Comparison of ENCODE assay signal across 8 cellular contexts in the genomic region with DNA sequence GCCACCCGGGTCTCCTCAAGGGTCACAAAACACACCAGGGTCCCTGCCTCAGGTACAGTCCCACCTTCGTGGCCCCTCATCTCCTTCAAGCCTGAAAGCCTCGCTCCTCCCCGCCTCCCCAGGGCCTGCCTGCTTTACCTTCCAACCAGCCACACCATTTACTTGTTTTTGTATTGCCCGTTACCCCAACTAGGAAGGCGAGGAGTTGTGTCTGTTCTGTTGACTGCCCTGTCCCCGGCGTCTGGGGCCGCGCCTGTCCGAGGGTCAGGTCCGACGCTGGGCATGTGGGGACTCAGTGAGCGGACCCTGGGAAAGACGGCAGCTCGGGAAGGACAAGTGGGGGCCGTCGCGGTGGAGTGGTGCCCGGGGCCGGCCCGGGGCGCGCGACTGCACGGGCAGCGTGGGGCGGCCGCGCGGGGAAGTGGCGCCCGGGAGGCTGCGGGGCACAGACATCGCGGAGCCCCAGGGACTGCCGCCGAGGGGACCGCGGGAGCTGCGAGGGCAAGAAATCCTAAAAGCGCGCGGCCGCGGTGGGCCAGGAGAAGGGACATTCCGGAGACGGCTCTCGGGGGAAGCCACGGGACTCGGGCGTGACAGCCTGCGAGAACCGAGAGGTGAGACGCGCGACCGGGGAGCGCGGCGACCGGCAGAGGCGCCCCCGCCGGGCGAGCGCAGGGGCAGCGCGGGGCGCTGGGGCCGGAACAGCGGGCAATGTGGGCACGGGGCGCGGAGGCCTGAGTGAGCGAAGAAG. TPM values are rescaled to one million over a fixed set of nuclear protein-coding genes. Genes with fewer than 3 reads are reported as not detected.
DNase-seq lines count a peak whose midpoint lies in the region; ATAC-seq and TF ChIP-seq lines count a peak whose summit lies in the region.

No MANE protein-coding gene starts in this region.

- CTCF ChIA-PET in CD8-positive, alpha-beta memory T cell (lab: Charles Lee): interaction anchor here (1.4 kb wide), 1 partner anchor 151 kb away, joined by 3 read pairs; no protein-coding TSS in a partner anchor

- H3K4me3 Mint-ChIP-seq in CD8-positive, alpha-beta memory T cell: peak overlapping the region; percentile 64 to 90 (median 80)

- H3K4ac ChIP-seq in mesendoderm (ENCODE audit: low read depth, low read length): no peak overlapping the region

- POLR2A ChIA-PET in CD8-positive, alpha-beta memory T cell (lab: Charles Lee): no interaction called here

- TF ChIP-seq CTCF in colonic mucosa (IDR thresholded peaks at IDR 0.05) (no peak), stomach (IDR thresholded peaks at IDR 0.05) (peak in 1 of 7 experiments; percentile 20)

- no peak overlapping the region for H2BK5ac ChIP-seq in mesendoderm (ENCODE audit: low read length)

- H4K8ac ChIP-seq in mesendoderm (ENCODE audit: low read depth, low read length): no peak overlapping the region

- H3K23ac ChIP-seq in mesendoderm (ENCODE audit: low read length): no peak overlapping the region

- H3K4me1 ChIP-seq in CD8-positive, alpha-beta memory T cell (ENCODE audit: insufficient read depth, low read length): peaks cover 5% of the 10 kb centered on the region
- H3K4me1 ChIP-seq in colonic mucosa (no peaks in the 10 kb centered on the region), mesendoderm (ENCODE audit: control insufficient read depth, low read depth, low read length) (no peaks in the 10 kb centered on the region), stomach (peaks cover 0 to 34% (median 13%) of the 10 kb centered on the region in 4 donors)

- H3K56ac ChIP-seq in mesendoderm (ENCODE audit: low read length): peak overlapping the region; percentile 74

- no peak for TF ChIP-seq POLR2A in stomach (IDR thresholded peaks at IDR 0.05)

- H3K9ac ChIP-seq in colonic mucosa (ENCODE audit: low read depth in 2 of 2, low read length in 2 of 2) (peak overlapping the region in 1 of 2 donors; percentile 61), mesendoderm (ENCODE audit: low read length) (peak overlapping the region; percentile 63)

- peak; percentile 28 for ATAC-seq in GM19025 (IDR thresholded peaks at IDR 0.05; ENCODE audit: low read depth, unreplicated experiment)
- peak; percentile 46 for ATAC-seq in HG03280 (IDR thresholded peaks at IDR 0.05; ENCODE audit: unreplicated experiment)

- no peak overlapping the region for H4K5ac ChIP-seq in mesendoderm (ENCODE audit: low read length)

- H3K27ac Mint-ChIP-seq in CD8-positive, alpha-beta memory T cell: peak overlapping the region in 5 of 8 donors; percentile 27 to 83 (median 69)

- no peak overlapping the region for H2AK5ac ChIP-seq in mesendoderm (ENCODE audit: low read length)

- H3K79me2 ChIP-seq in mesendoderm (ENCODE audit: control insufficient read depth, insufficient read depth, low read length): no peaks in the 10 kb centered on the region

- H3K79me1 ChIP-seq in mesendoderm (ENCODE audit: low read length): no peaks in the 10 kb centered on the region

- intact Hi-C loops in colonic mucosa (cut with DNase I): loop anchor here (10.0 kb wide), 1 partner anchor 136 kb away; no protein-coding TSS in a partner anchor
- intact Hi-C loops in stomach (cut with DNase I; ENCODE audit: low total_unique reads): loop anchor here (10.0 kb wide), 1 partner anchor 106 kb away; the partner anchor contains the start of gene TAF1B

- H3K27me3 ChIP-seq in CD8-positive, alpha-beta memory T cell (ENCODE audit: insufficient read depth, low read length, poor library complexity, severe bottlenecking): no peaks in the 10 kb centered on the region
- H3K27me3 ChIP-seq in colonic mucosa: no peaks in the 10 kb centered on the region
- peaks cover 7% of the 10 kb centered on the region for H3K27me3 ChIP-seq in mesendoderm (ENCODE audit: insufficient read depth, low read length, poor library complexity)
- H3K27me3 ChIP-seq in stomach: peaks cover 0 to 13% (median 2%) of the 10 kb centered on the region in 3 donors

- peak overlapping the region; percentile 32 for H3K4me3 ChIP-seq in CD8-positive, alpha-beta memory T cell (ENCODE audit: low read length)
- peak overlapping the region; percentile 65 for H3K4me3 ChIP-seq in colonic mucosa
- peak overlapping the region; percentile 54 for H3K4me3 ChIP-seq in mesendoderm (ENCODE audit: low read length)
- peak overlapping the region; percentile 65 to 87 (median 78) for H3K4me3 ChIP-seq in stomach

- TF ChIP-seq EP300 in stomach (IDR thresholded peaks at IDR 0.05): no peak

- no peaks in the 10 kb centered on the region for H3K36me3 ChIP-seq in CD8-positive, alpha-beta memory T cell (ENCODE audit: insufficient read depth, low read length)
- H3K36me3 ChIP-seq in colonic mucosa (no peaks in the 10 kb centered on the region), mesendoderm (ENCODE audit: control insufficient read depth, insufficient read depth, low read length) (no peaks in the 10 kb centered on the region), stomach (no peaks in the 10 kb centered on the region)

- H2BK120ac ChIP-seq in mesendoderm (ENCODE audit: low read depth, low read length): no peak overlapping the region

- no peaks in the 10 kb centered on the region for H3K9me3 ChIP-seq in CD8-positive, alpha-beta memory T cell (ENCODE audit: low read length)
- H3K9me3 ChIP-seq in colonic mucosa (no peaks in the 10 kb centered on the region), stomach (no peaks in the 10 kb centered on the region)

- H3K9me3 Mint-ChIP-seq in CD8-positive, alpha-beta memory T cell: no peaks in the 10 kb centered on the region

- no peak overlapping the region for H2BK15ac ChIP-seq in mesendoderm (replicated peaks; ENCODE audit: low read depth)

- peak overlapping the region; percentile 44 for H3K27ac ChIP-seq in CD8-positive, alpha-beta memory T cell (ENCODE audit: low read depth, low read length)
- H3K27ac ChIP-seq in colonic mucosa (no peak overlapping the region), mesendoderm (ENCODE audit: low read depth, low read length) (no peak overlapping the region), stomach (peak overlapping the region; percentile 44 to 87 (median 85))

- peak overlapping the region; percentile 70 for H3K4me2 ChIP-seq in mesendoderm (ENCODE audit: low read length)

- peaks cover 0 to 1% (median 0%) of the 10 kb centered on the region in 3 donors for H3K36me3 Mint-ChIP-seq in CD8-positive, alpha-beta memory T cell

- no peak overlapping the region for H3K18ac ChIP-seq in mesendoderm (ENCODE audit: low read length)

- no CpG with 5 or more reads among the region's 76 CpGs for WGBS in mesendoderm (ENCODE audit: extremely low coverage, insufficient coverage, low lambda C conversion rate)
- 6 to 24% (median 10%) methylated on average over 19 to 76 of the region's 76 CpGs for WGBS in stomach, 5 donors

- peaks cover 9 to 15% (median 12%) of the 10 kb centered on the region in 3 donors for H3K4me1 Mint-ChIP-seq in CD8-positive, alpha-beta memory T cell

- DNase-seq in CD8-positive, alpha-beta memory T cell: peak in 4 of 5 donors; percentile 44 to 67 (median 56)
- DNase-seq in T-helper 2 cell (peak in 3 of 5 experiments; percentile 18 to 56 (median 47)), colonic mucosa (peak; percentile 32), mesendoderm (peak; percentile 37), stomach (peak; percentile 51), DMS79 (lab: John Stamatoyannopoulos, UW) (no peak)

- H3K27me3 Mint-ChIP-seq in CD8-positive, alpha-beta memory T cell: peaks cover 21 to 56% of the 10 kb centered on the region in 2 donors

RNA-seq across cellular contexts. Expression of gene GRHL1, which starts 0.8 kb away (rescaled TPM):
- total RNA-seq in CD8-positive, alpha-beta memory T cell: under 1 TPM; 0.88 to 0.93 TPM
- 0.12 TPM for polyA plus RNA-seq in CD8-positive, alpha-beta memory T cell
- 1 to 10 TPM; 1.6 to 1.9 TPM for total RNA-seq in colonic mucosa
- 1.3 TPM for polyA plus RNA-seq in mesendoderm (2013, experiment 1 of 2)
- polyA plus RNA-seq in mesendoderm (2013, experiment 2 of 2): 1.4 TPM
- 1 to 10 TPM in 4 of 5 donors, under 1 TPM in 1; 0.89 to 5.8 (median 4.5) TPM for total RNA-seq in stomach
- polyA plus RNA-seq in stomach: 10 to 100 TPM in 1 of 3 donors, 1 to 10 TPM in 2; 1.7 to 16.5 (median 2.0) TPM

Comparison
In these comparisons a context has a peak if more than half of its experiments do, and no peak if none do; other contexts are left out.
1. H3K27ac ChIP-seq: peak in CD8-positive, alpha-beta memory T cell (single experiment) and stomach (5 of 5); none in colonic mucosa (single experiment) and mesendoderm (single experiment).
2. Peak in every context shown above with its lines, with median percentiles within 50 percentile points of each other: H3K4me3 ChIP-seq.